ENCODE assay signal across 8 cellular contexts in genomic region chr2:105521176-105521575, GRCh38.
A peak's percentile ranks its signal among the peaks of the same experiment; 100 is the strongest.
DNase-seq lines count a peak whose midpoint lies in the region; ATAC-seq, FAIRE-seq and TF ChIP-seq lines count a peak whose summit lies in the region.

No MANE protein-coding gene starts in this region.

- POLR2A ChIA-PET in H1 (lab: Charles Lee; ENCODE audit: partially characterized antibody): interaction anchor here (0.7 to 2.2 kb wide), 3 partner anchors 93 to 183 kb away, joined by 3 to 6 read pairs (median 3); partner anchors contain the start of genes C2orf49 and FHL2

- no peak overlapping the region for H3K9ac ChIP-seq in H1 (replicated peaks in 1 of 4; ENCODE audit: extremely low read depth in 1 of 4, low read depth in 3 of 4, low read length in 3 of 4)

- H3K9me3 ChIP-seq in H1 (ENCODE audit: insufficient read depth in 2 of 2, low read depth in 1 of 2, low read length in 1 of 2) (no peaks in the 10 kb centered on the region), psoas muscle (no peaks in the 10 kb centered on the region)

- no peak overlapping the region for H3K18ac ChIP-seq in H1 (ENCODE audit: extremely low read depth, low read length)

- no peaks in the 10 kb centered on the region for H4K20me1 ChIP-seq in H1 (replicated peaks in 1 of 2; ENCODE audit: control insufficient read depth in 1 of 2, insufficient read depth in 2 of 2, low read length in 2 of 2)

- TF ChIP-seq CTCF in H1 (IDR thresholded peaks at IDR 0.05; ENCODE audit: control extremely low read depth in 1 of 3, insufficient read depth in 1 of 3, low read depth in 1 of 3, low read length in 3 of 3) (peak in 1 of 3 experiments; percentile 32; a peak in 1 of 4 replicates), psoas muscle (IDR thresholded peaks at IDR 0.05) (peak; percentile 72)

- no peak overlapping the region for H2AFZ ChIP-seq in H1 (ENCODE audit: low read length)

- intact Hi-C loops in psoas muscle (cut with DNase I): loop anchor here in 1 of 2 donors (1.0 to 2.0 kb wide), 2 partner anchors 152 to 176 kb away; no protein-coding TSS in a partner anchor
- intact Hi-C loops in posterior cingulate gyrus (cut with DNase I): loop anchor here (1.0 kb wide), 1 partner anchor 152 kb away; no protein-coding TSS in a partner anchor

- ATAC-seq in psoas muscle: peak in 1 of 4 donors; percentile 27

- H3K23ac ChIP-seq in H1 (ENCODE audit: insufficient read length): no peak overlapping the region

- peak in 1 of 2 experiments; percentile 71 for TF ChIP-seq RAD21 in H1 (IDR thresholded peaks at IDR 0.05 in 1 of 2, conservative IDR thresholded peaks at IDR 0.05 in 1 of 2; ENCODE audit: low read depth in 2 of 2, low read length in 2 of 2)

- H2BK120ac ChIP-seq in H1 (replicated peaks; ENCODE audit: low read depth, low read length): no peak overlapping the region

- H3K4me1 ChIP-seq in H1 (replicated peaks in 1 of 4; ENCODE audit: control insufficient read depth in 3 of 4, insufficient read depth in 4 of 4, low read length in 3 of 4) (no peaks in the 10 kb centered on the region), psoas muscle (peaks cover 26% of the 10 kb centered on the region)

- CTCF ChIA-PET in H1 (lab: Charles Lee; ENCODE audit: partially characterized antibody): interaction anchor here (0.6 to 11.2 kb wide), 36 partner anchors 10 to 448 kb away, joined by 3 to 122 read pairs (median 4); partner anchors contain the start of gene FHL2

- H3K27me3 ChIP-seq in H1 (replicated peaks in 1 of 4; ENCODE audit: control insufficient read depth in 3 of 4, extremely low read depth in 1 of 4, insufficient read depth in 3 of 4, low read length in 3 of 4): no peaks in the 10 kb centered on the region
- no peaks in the 10 kb centered on the region for H3K27me3 ChIP-seq in psoas muscle (ENCODE audit: insufficient read depth in 3 of 3, low read length in 2 of 3)

- H3K56ac ChIP-seq in H1 (replicated peaks; ENCODE audit: insufficient read length, low read depth, low read length): no peak overlapping the region

- no peaks in the 10 kb centered on the region for H3K79me1 ChIP-seq in H1 (ENCODE audit: low read depth, low read length)

- no peak overlapping the region for H2AK5ac ChIP-seq in H1 (ENCODE audit: low read depth, low read length)

- no peaks in the 10 kb centered on the region for H3K23me2 ChIP-seq in H1 (ENCODE audit: low read depth, low read length)

- H3K4me3 ChIP-seq in H1 (ENCODE audit: extremely low read depth in 1 of 4, insufficient read depth in 2 of 4, low read depth in 3 of 4, low read length in 4 of 4) (no peak overlapping the region), psoas muscle (no peak overlapping the region)

- no peak overlapping the region for H3K4me2 ChIP-seq in H1 (ENCODE audit: insufficient read depth in 1 of 2, low read depth in 2 of 2, low read length in 2 of 2)

- DNase-seq in DMS153 treated with DMSO at 0.1 percent for 48 hours (lab: John Stamatoyannopoulos, UW; ENCODE audit: unreplicated experiment): peak; percentile 4
- DNase-seq in DMS153 (lab: John Stamatoyannopoulos, UW): no peak
- DNase-seq in NCI-H2029 (lab: John Stamatoyannopoulos, UW): peak; percentile 11
- DNase-seq in H1 (ENCODE audit: low read depth in 1 of 2, low spot score in 2 of 2): no peak
- no peak for DNase-seq in psoas muscle
- no peak for DNase-seq in COLO668 (lab: John Stamatoyannopoulos, UW; ENCODE audit: unreplicated experiment)
- DNase-seq in posterior cingulate gyrus: no peak
- DNase-seq in activated CD4-positive, alpha-beta T cell treated with anti-CD3 and anti-CD28 coated beads for 48 hours: no peak

- H3K27ac ChIP-seq in H1 (ENCODE audit: low read depth, low read length) (no peak overlapping the region), psoas muscle (no peak overlapping the region)

- peak; percentile 55 for FAIRE-seq in H1 (lab: Jason Lieb, UNC)

- no peaks in the 10 kb centered on the region for H3K79me2 ChIP-seq in H1 (ENCODE audit: control insufficient read depth in 1 of 2, insufficient read depth in 2 of 2, low read length in 2 of 2)

- TF ChIP-seq EP300 in H1 (IDR thresholded peaks at IDR 0.05; ENCODE audit: borderline replicate concordance in 1 of 2, low read depth in 2 of 2, low read length in 2 of 2): no peak

- H4K91ac ChIP-seq in H1 (replicated peaks; ENCODE audit: insufficient read length, low read length): no peak overlapping the region

- WGBS in H1 (ENCODE audit: extremely low coverage in 1 of 2, insufficient coverage in 1 of 2, insufficient read length in 1 of 2, insufficient replicate concordance in 2 of 2, low coverage in 1 of 2, low lambda C conversion rate in 2 of 2, missing lambda C conversion rate in 1 of 2), 2 experiments: 0% methylated on average over 1 of the region's 1 CpG; no CpG with 5 or more reads in 1 of the 2 experiments
- WGBS in psoas muscle, 3 donors: 8 to 15% (median 9%) methylated on average over 1 of the region's 1 CpG

- no peak overlapping the region for H3K4ac ChIP-seq in H1 (replicated peaks; ENCODE audit: insufficient read length, low read depth, low read length)

- H2BK15ac ChIP-seq in H1 (ENCODE audit: low read length): no peak overlapping the region

- H4K8ac ChIP-seq in H1 (ENCODE audit: extremely low read depth, insufficient read depth, low read length): no peak overlapping the region

- no peak for TF ChIP-seq POLR2A in H1 (IDR thresholded peaks at IDR 0.05; ENCODE audit: control extremely low read depth in 1 of 2, low read depth in 2 of 2, low read length in 2 of 2)

- H2BK12ac ChIP-seq in H1 (ENCODE audit: low read depth, low read length): no peak overlapping the region

- no peak overlapping the region for H3K14ac ChIP-seq in H1 (ENCODE audit: insufficient read length)

- no peak overlapping the region for H2BK20ac ChIP-seq in H1 (ENCODE audit: low read length)

- no peak overlapping the region for H4K5ac ChIP-seq in H1 (ENCODE audit: insufficient read length, low read depth, low read length)

- H3K36me3 ChIP-seq in H1 (ENCODE audit: control insufficient read depth in 2 of 4, insufficient read depth in 4 of 4, low read length in 3 of 4): no peaks in the 10 kb centered on the region
- H3K36me3 ChIP-seq in psoas muscle (ENCODE audit: insufficient read depth in 1 of 2, low read depth in 1 of 2): no peaks in the 10 kb centered on the region

- H2BK5ac ChIP-seq in H1 (ENCODE audit: low read depth, low read length): no peak overlapping the region

TF ChIP-seq in H1, 55 proteins besides CTCF, POLR2A, EP300 and RAD21:
- no peak for TF ChIP-seq MAFK (IDR thresholded peaks at IDR 0.05; ENCODE audit: low read depth, low read length)
- no peak for TF ChIP-seq CHD2 (IDR thresholded peaks at IDR 0.05; ENCODE audit: low read length)
- no peak for TF ChIP-seq CEBPB (IDR thresholded peaks at IDR 0.05; ENCODE audit: low read depth, low read length)
- TF ChIP-seq CHD1 (IDR thresholded peaks at IDR 0.05; ENCODE audit: low read depth, low read length): no peak
- TF ChIP-seq BACH1 (IDR thresholded peaks at IDR 0.05; ENCODE audit: low read length): no peak
- no peak for TF ChIP-seq BRCA1 (IDR thresholded peaks at IDR 0.05; ENCODE audit: low read depth, low read length)
- no peak for TF ChIP-seq SIX5 (IDR thresholded peaks at IDR 0.05; ENCODE audit: low read depth, low read length)
- TF ChIP-seq SRF (IDR thresholded peaks at IDR 0.05; ENCODE audit: low read depth, low read length): no peak

Comparison
In these comparisons a context has a peak if more than half of its experiments do, and no peak if none do; other contexts are left out.
1. DNase-seq: peak in DMS153 treated with DMSO at 0.1 percent for 48 hours (single experiment) and NCI-H2029 (single experiment); none in DMS153 (single experiment), H1 (0 of 2), psoas muscle (0 of 2), COLO668 (single experiment), posterior cingulate gyrus (0 of 10) and activated CD4-positive, alpha-beta T cell treated with anti-CD3 and anti-CD28 coated beads for 48 hours (single experiment).